Comparison of ENCODE assay signal across 21 cellular contexts in the genomic region with DNA sequence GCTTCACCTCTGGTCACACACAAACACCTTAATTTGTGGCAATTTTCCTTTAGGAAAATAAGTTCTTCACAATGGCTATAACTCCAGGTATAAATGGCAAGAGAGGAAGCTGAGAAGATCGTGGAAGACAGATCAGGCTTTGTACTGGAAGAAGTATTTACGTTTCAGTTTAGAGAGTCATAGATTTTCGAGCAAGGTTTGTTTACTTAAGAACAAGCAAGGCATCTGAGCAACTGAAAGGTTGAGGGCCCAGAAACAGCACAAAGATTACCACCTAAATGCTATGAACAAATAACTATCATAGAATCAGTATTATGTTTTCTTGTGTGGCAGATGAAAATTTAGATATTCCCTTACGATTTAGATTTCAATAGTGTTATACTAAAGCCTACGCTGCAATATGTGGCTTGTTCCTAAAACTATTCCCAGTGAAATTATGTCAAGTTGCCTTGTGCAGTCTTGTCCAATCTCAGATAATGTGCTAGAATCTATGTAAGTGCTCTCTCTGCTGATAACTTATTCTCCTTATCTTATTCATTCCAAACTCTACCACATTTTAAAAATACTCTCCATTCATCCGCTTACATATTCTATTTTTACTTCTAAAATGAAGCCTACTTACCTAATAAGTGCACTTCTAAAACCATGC.
"Had no signal": no experiment of that assay in that cellular context is flagged by ENCODE, and none has a peak within 500 bp of the region (broad histone marks: within the 10 kb centered on the region; RNA-seq: fewer than 3 reads in every experiment).

No MANE protein-coding gene starts in this region.

- H3K27ac Mint-ChIP-seq: activated CD4-positive, alpha-beta T cell treated with anti-CD3 and anti-CD28 coated beads for 36 hours; activated CD8-positive, alpha-beta T cell treated with anti-CD3 and anti-CD28 coated beads for 36 hours; activated naive CD8-positive, alpha-beta T cell treated with anti-CD3 and anti-CD28 coated beads, Interleukin-2, amount 10 ng/mL, durations not matched to agents 7 days and 5 days; activated T-cell treated with anti-CD3 and anti-CD28 coated beads, Interleukin-2, amount 50 U/mL, for 72 hours; mesothelial cell of epicardium; T-cell; type B pancreatic cell had no signal

- FAIRE-seq: keratinocyte had no signal

- H3K4me1 Mint-ChIP-seq: activated CD4-positive, alpha-beta T cell treated with anti-CD3 and anti-CD28 coated beads for 36 hours; activated naive CD8-positive, alpha-beta T cell treated with anti-CD3 and anti-CD28 coated beads, Interleukin-2, amount 10 ng/mL, durations not matched to agents 7 days and 5 days; mesothelial cell of epicardium had no signal

- H3K4me3 ChIP-seq: breast epithelium, esophagus muscularis mucosa, prostate gland, sigmoid colon had no signal

- H3K4me3 Mint-ChIP-seq: activated CD4-positive, alpha-beta T cell treated with anti-CD3 and anti-CD28 coated beads for 36 hours; activated CD8-positive, alpha-beta T cell treated with anti-CD3 and anti-CD28 coated beads for 36 hours; activated naive CD8-positive, alpha-beta T cell treated with anti-CD3 and anti-CD28 coated beads, Interleukin-2, amount 10 ng/mL, durations not matched to agents 7 days and 5 days; activated T-cell treated with anti-CD3 and anti-CD28 coated beads, Interleukin-2, amount 50 U/mL, for 72 hours; mesothelial cell of epicardium; T-cell; type B pancreatic cell had no signal

- ATAC-seq: activated CD4-positive, alpha-beta T cell treated with anti-CD3 and anti-CD28 coated beads for 36 hours; activated CD8-positive, alpha-beta T cell treated with anti-CD3 and anti-CD28 coated beads for 36 hours; activated T-cell treated with anti-CD3 and anti-CD28 coated beads, Interleukin-2, amount 50 U/mL, for 72 hours; T-cell had no signal

- H3K27me3 ChIP-seq: breast epithelium had no signal

- H3K4me1 ChIP-seq: breast epithelium, esophagus muscularis mucosa, prostate gland, sigmoid colon had no signal

- H3K27ac ChIP-seq: breast epithelium, esophagus muscularis mucosa, prostate gland, sigmoid colon, WERI-Rb-1 had no signal

- H3K36me3 ChIP-seq: breast epithelium, esophagus muscularis mucosa, prostate gland, sigmoid colon, WERI-Rb-1 had no signal

- DNase-seq: activated CD4-positive, alpha-beta T cell treated with anti-CD3 and anti-CD28 coated beads for 36 hours; activated CD8-positive, alpha-beta memory T cell treated with anti-CD3 and anti-CD28 coated beads, Interleukin-2, amount 50 U/mL, for 4 hours; activated CD8-positive, alpha-beta T cell treated with anti-CD3 and anti-CD28 coated beads for 36 hours; activated gamma-delta T cell treated with Interleukin-2 at 50 U/mL for 16 hours; activated naive CD8-positive, alpha-beta T cell treated with anti-CD3 and anti-CD28 coated beads, Interleukin-2, amount 10 ng/mL, durations not matched to agents 7 days and 5 days; activated T-cell treated with anti-CD3 and anti-CD28 coated beads, Interleukin-2, amount 50 U/mL, for 72 hours; aorta; glutamatergic neuron; sigmoid colon; stimulated activated CD4-positive, alpha-beta T cell treated with anti-CD3 and anti-CD28 coated beads, Interleukin-12 subunit alpha, Interleukin-12 subunit beta, amount 100 ng/mL, for 4 hours; stimulated activated naive CD4-positive, alpha-beta T cell; substantia nigra; T-cell; T1000; WERI-Rb-1 had no signal

- H3K27me3 Mint-ChIP-seq: T-cell, type B pancreatic cell had no signal

- H3K36me3 Mint-ChIP-seq: activated naive CD8-positive, alpha-beta T cell treated with anti-CD3 and anti-CD28 coated beads, Interleukin-2, amount 10 ng/mL, durations not matched to agents 7 days and 5 days; mesothelial cell of epicardium; T-cell; type B pancreatic cell had no signal

- H3K9me3 ChIP-seq: breast epithelium, esophagus muscularis mucosa, prostate gland, sigmoid colon had no signal

- H3K9me3 Mint-ChIP-seq: activated CD8-positive, alpha-beta T cell treated with anti-CD3 and anti-CD28 coated beads for 36 hours; activated naive CD8-positive, alpha-beta T cell treated with anti-CD3 and anti-CD28 coated beads, Interleukin-2, amount 10 ng/mL, durations not matched to agents 7 days and 5 days; activated T-cell treated with anti-CD3 and anti-CD28 coated beads, Interleukin-2, amount 50 U/mL, for 72 hours; mesothelial cell of epicardium; T-cell; type B pancreatic cell had no signal
